1 cellular context compared by ENCODE assay signal in the genomic region with DNA sequence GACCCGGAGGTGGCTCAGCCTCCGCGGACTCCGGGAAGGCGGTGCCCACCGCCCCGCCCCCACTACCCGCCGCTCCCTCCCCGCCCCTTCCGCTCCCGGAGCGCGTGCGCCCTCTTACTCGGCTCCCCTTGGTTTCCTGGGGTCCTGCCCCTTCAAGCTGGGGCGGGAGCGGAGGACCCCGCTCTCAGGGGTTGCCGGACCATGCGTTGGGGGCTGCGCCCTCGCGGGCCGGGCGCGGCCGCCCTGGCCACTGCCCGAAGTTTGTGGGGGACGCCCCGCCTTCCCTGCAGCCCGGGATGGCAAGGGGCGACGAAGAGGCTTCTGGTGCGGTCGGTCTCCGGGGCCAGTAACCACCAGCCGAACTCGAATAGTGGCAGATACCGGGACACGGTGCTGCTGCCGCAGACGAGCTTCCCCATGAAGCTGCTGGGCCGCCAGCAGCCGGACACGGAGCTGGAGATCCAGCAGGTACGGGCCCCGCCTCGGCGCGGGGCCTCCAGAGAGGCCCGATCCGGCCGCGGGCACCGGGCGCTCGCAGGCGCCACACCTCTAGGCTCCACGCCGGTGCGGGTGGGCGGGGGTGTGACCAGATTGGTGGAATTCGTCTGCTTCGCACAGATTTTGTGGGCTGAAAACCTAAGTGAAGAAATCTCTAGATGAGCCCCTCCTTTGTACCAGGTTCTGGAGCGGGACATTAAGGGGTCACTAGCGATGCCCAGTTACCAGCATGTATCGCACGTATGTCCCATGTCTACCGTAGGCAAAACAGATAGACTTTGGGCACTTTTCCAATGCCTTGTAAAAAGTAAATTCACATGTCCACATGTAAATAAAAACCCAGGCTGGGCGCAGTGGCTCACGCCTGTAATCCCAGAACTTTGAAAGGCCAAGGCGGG.
TF ChIP-seq lines count a peak whose summit lies in the region.

A gene (plus strand): TSS at position 117 of the 896 bp plus-strand sequence. CDS start 85 bp downstream, at position 202.

TF ChIP-seq in GM12878, 131 proteins besides CTCF, POLR2A, EP300 and RAD21 (continued from another document and continues in another):
- TF ChIP-seq, protein P1, sequence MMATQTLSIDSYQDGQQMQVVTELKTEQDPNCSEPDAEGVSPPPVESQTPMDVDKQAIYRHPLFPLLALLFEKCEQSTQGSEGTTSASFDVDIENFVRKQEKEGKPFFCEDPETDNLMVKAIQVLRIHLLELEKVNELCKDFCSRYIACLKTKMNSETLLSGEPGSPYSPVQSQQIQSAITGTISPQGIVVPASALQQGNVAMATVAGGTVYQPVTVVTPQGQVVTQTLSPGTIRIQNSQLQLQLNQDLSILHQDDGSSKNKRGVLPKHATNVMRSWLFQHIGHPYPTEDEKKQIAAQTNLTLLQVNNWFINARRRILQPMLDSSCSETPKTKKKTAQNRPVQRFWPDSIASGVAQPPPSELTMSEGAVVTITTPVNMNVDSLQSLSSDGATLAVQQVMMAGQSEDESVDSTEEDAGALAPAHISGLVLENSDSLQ (IDR thresholded peaks at IDR 0.05), result no peak
- TF ChIP-seq, protein P2, sequence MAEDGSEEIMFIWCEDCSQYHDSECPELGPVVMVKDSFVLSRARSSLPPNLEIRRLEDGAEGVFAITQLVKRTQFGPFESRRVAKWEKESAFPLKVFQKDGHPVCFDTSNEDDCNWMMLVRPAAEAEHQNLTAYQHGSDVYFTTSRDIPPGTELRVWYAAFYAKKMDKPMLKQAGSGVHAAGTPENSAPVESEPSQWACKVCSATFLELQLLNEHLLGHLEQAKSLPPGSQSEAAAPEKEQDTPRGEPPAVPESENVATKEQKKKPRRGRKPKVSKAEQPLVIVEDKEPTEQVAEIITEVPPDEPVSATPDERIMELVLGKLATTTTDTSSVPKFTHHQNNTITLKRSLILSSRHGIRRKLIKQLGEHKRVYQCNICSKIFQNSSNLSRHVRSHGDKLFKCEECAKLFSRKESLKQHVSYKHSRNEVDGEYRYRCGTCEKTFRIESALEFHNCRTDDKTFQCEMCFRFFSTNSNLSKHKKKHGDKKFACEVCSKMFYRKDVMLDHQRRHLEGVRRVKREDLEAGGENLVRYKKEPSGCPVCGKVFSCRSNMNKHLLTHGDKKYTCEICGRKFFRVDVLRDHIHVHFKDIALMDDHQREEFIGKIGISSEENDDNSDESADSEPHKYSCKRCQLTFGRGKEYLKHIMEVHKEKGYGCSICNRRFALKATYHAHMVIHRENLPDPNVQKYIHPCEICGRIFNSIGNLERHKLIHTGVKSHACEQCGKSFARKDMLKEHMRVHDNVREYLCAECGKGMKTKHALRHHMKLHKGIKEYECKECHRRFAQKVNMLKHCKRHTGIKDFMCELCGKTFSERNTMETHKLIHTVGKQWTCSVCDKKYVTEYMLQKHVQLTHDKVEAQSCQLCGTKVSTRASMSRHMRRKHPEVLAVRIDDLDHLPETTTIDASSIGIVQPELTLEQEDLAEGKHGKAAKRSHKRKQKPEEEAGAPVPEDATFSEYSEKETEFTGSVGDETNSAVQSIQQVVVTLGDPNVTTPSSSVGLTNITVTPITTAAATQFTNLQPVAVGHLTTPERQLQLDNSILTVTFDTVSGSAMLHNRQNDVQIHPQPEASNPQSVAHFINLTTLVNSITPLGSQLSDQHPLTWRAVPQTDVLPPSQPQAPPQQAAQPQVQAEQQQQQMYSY (CRISPR knock-in tag; IDR thresholded peaks at IDR 0.05), result no peak
- peak; percentile 61 for TF ChIP-seq IKZF1 (conservative IDR thresholded peaks at IDR 0.05)
- no peak for TF ChIP-seq STAT1 (conservative IDR thresholded peaks at IDR 0.05)
- TF ChIP-seq JUNB (IDR thresholded peaks at IDR 0.05), result no peak
- TF ChIP-seq, protein P3, sequence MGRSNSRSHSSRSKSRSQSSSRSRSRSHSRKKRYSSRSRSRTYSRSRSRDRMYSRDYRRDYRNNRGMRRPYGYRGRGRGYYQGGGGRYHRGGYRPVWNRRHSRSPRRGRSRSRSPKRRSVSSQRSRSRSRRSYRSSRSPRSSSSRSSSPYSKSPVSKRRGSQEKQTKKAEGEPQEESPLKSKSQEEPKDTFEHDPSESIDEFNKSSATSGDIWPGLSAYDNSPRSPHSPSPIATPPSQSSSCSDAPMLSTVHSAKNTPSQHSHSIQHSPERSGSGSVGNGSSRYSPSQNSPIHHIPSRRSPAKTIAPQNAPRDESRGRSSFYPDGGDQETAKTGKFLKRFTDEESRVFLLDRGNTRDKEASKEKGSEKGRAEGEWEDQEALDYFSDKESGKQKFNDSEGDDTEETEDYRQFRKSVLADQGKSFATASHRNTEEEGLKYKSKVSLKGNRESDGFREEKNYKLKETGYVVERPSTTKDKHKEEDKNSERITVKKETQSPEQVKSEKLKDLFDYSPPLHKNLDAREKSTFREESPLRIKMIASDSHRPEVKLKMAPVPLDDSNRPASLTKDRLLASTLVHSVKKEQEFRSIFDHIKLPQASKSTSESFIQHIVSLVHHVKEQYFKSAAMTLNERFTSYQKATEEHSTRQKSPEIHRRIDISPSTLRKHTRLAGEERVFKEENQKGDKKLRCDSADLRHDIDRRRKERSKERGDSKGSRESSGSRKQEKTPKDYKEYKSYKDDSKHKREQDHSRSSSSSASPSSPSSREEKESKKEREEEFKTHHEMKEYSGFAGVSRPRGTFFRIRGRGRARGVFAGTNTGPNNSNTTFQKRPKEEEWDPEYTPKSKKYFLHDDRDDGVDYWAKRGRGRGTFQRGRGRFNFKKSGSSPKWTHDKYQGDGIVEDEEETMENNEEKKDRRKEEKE (IDR thresholded peaks at IDR 0.05), result no peak
- no peak for TF ChIP-seq NRF1 (conservative IDR thresholded peaks at IDR 0.05; ENCODE audit: low read depth, low read length)
- no peak for TF ChIP-seq CBX5 (IDR thresholded peaks at IDR 0.05; ENCODE audit: low read depth)
- TF ChIP-seq POU2F2 (IDR thresholded peaks at IDR 0.05; ENCODE audit: borderline replicate concordance, low read depth, low read length), result no peak; the same call in 2 of the 3 replicates
- TF ChIP-seq, protein P4, sequence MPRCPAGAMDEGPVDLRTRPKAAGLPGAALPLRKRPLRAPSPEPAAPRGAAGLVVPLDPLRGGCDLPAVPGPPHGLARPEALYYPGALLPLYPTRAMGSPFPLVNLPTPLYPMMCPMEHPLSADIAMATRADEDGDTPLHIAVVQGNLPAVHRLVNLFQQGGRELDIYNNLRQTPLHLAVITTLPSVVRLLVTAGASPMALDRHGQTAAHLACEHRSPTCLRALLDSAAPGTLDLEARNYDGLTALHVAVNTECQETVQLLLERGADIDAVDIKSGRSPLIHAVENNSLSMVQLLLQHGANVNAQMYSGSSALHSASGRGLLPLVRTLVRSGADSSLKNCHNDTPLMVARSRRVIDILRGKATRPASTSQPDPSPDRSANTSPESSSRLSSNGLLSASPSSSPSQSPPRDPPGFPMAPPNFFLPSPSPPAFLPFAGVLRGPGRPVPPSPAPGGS (IDR thresholded peaks at IDR 0.05; ENCODE audit: borderline replicate concordance, insufficient read depth, low read depth, low read length, poor library complexity, severe bottlenecking), result peak; percentile 28
- no peak for TF ChIP-seq SIX5 (IDR thresholded peaks at IDR 0.05; ENCODE audit: low read depth, low read length, severe bottlenecking)
- TF ChIP-seq MYB (IDR thresholded peaks at IDR 0.05; ENCODE audit: borderline replicate concordance, low read depth, low read length), result no peak
- no peak for TF ChIP-seq ZNF622 (IDR thresholded peaks at IDR 0.05)
- TF ChIP-seq CHD1 (IDR thresholded peaks at IDR 0.05; ENCODE audit: low read depth, low read length), result no peak
- no peak for TF ChIP-seq CHD4 (IDR thresholded peaks at IDR 0.05)
- TF ChIP-seq BRCA1 (IDR thresholded peaks at IDR 0.05; ENCODE audit: low read depth, low read length), result no peak
- TF ChIP-seq NR2F1 (conservative IDR thresholded peaks at IDR 0.05), result peak; percentile 60; the same call in 1 of the 2 replicates
- TF ChIP-seq, protein P5, sequence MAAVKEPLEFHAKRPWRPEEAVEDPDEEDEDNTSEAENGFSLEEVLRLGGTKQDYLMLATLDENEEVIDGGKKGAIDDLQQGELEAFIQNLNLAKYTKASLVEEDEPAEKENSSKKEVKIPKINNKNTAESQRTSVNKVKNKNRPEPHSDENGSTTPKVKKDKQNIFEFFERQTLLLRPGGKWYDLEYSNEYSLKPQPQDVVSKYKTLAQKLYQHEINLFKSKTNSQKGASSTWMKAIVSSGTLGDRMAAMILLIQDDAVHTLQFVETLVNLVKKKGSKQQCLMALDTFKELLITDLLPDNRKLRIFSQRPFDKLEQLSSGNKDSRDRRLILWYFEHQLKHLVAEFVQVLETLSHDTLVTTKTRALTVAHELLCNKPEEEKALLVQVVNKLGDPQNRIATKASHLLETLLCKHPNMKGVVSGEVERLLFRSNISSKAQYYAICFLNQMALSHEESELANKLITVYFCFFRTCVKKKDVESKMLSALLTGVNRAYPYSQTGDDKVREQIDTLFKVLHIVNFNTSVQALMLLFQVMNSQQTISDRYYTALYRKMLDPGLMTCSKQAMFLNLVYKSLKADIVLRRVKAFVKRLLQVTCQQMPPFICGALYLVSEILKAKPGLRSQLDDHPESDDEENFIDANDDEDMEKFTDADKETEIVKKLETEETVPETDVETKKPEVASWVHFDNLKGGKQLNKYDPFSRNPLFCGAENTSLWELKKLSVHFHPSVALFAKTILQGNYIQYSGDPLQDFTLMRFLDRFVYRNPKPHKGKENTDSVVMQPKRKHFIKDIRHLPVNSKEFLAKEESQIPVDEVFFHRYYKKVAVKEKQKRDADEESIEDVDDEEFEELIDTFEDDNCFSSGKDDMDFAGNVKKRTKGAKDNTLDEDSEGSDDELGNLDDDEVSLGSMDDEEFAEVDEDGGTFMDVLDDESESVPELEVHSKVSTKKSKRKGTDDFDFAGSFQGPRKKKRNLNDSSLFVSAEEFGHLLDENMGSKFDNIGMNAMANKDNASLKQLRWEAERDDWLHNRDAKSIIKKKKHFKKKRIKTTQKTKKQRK (IDR thresholded peaks at IDR 0.05; ENCODE audit: low read depth, low read length), result no peak
- TF ChIP-seq CREB1 (IDR thresholded peaks at IDR 0.05; ENCODE audit: low read depth), result peak; percentile 28; the same call in 1 of the 2 replicates
- no peak for TF ChIP-seq PAX5 (IDR thresholded peaks at IDR 0.05; ENCODE audit: borderline replicate concordance, low read depth, low read length)
- no peak for TF ChIP-seq ETV6 (conservative IDR thresholded peaks at IDR 0.05 in 1 of 2, IDR thresholded peaks at IDR 0.05 in 1 of 2; ENCODE audit: borderline replicate concordance in 1 of 2, low read depth in 1 of 2)
- no peak for TF ChIP-seq RBBP5 (conservative IDR thresholded peaks at IDR 0.05)
- TF ChIP-seq EZH2 (IDR thresholded peaks at IDR 0.05; ENCODE audit: borderline replicate concordance, control insufficient read depth, low read depth, low read length), result no peak
- TF ChIP-seq SUPT20H (IDR thresholded peaks at IDR 0.05; ENCODE audit: borderline replicate concordance, control insufficient read depth, low read depth, low read length), result no peak
- TF ChIP-seq, protein P6, sequence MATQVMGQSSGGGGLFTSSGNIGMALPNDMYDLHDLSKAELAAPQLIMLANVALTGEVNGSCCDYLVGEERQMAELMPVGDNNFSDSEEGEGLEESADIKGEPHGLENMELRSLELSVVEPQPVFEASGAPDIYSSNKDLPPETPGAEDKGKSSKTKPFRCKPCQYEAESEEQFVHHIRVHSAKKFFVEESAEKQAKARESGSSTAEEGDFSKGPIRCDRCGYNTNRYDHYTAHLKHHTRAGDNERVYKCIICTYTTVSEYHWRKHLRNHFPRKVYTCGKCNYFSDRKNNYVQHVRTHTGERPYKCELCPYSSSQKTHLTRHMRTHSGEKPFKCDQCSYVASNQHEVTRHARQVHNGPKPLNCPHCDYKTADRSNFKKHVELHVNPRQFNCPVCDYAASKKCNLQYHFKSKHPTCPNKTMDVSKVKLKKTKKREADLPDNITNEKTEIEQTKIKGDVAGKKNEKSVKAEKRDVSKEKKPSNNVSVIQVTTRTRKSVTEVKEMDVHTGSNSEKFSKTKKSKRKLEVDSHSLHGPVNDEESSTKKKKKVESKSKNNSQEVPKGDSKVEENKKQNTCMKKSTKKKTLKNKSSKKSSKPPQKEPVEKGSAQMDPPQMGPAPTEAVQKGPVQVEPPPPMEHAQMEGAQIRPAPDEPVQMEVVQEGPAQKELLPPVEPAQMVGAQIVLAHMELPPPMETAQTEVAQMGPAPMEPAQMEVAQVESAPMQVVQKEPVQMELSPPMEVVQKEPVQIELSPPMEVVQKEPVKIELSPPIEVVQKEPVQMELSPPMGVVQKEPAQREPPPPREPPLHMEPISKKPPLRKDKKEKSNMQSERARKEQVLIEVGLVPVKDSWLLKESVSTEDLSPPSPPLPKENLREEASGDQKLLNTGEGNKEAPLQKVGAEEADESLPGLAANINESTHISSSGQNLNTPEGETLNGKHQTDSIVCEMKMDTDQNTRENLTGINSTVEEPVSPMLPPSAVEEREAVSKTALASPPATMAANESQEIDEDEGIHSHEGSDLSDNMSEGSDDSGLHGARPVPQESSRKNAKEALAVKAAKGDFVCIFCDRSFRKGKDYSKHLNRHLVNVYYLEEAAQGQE (IDR thresholded peaks at IDR 0.05; ENCODE audit: low read depth, low read length), result no peak
- TF ChIP-seq RAD51 (IDR thresholded peaks at IDR 0.05), result no peak
- TF ChIP-seq LARP7 (IDR thresholded peaks at IDR 0.05), result peak; percentile 85; the same call in 1 of the 2 replicates
- TF ChIP-seq FOXK2 (IDR thresholded peaks at IDR 0.05), result no peak
- TF ChIP-seq, protein P7, sequence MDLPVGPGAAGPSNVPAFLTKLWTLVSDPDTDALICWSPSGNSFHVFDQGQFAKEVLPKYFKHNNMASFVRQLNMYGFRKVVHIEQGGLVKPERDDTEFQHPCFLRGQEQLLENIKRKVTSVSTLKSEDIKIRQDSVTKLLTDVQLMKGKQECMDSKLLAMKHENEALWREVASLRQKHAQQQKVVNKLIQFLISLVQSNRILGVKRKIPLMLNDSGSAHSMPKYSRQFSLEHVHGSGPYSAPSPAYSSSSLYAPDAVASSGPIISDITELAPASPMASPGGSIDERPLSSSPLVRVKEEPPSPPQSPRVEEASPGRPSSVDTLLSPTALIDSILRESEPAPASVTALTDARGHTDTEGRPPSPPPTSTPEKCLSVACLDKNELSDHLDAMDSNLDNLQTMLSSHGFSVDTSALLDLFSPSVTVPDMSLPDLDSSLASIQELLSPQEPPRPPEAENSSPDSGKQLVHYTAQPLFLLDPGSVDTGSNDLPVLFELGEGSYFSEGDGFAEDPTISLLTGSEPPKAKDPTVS (IDR thresholded peaks at IDR 0.05; ENCODE audit: low read depth, low read length), result no peak
- TF ChIP-seq NFIC (IDR thresholded peaks at IDR 0.05; ENCODE audit: low read depth, low read length), result no peak
- no peak for TF ChIP-seq TCF3 (IDR thresholded peaks at IDR 0.05; ENCODE audit: borderline replicate concordance, insufficient read depth, low read depth, low read length)
- TF ChIP-seq, protein P8, sequence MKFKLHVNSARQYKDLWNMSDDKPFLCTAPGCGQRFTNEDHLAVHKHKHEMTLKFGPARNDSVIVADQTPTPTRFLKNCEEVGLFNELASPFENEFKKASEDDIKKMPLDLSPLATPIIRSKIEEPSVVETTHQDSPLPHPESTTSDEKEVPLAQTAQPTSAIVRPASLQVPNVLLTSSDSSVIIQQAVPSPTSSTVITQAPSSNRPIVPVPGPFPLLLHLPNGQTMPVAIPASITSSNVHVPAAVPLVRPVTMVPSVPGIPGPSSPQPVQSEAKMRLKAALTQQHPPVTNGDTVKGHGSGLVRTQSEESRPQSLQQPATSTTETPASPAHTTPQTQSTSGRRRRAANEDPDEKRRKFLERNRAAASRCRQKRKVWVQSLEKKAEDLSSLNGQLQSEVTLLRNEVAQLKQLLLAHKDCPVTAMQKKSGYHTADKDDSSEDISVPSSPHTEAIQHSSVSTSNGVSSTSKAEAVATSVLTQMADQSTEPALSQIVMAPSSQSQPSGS (IDR thresholded peaks at IDR 0.05; ENCODE audit: low read length), result no peak
- no peak for TF ChIP-seq ZBED1 (IDR thresholded peaks at IDR 0.05; ENCODE audit: borderline replicate concordance)
- TF ChIP-seq TARDBP (IDR thresholded peaks at IDR 0.05; ENCODE audit: borderline replicate concordance), result no peak
